ENCODE assay signal across 8 cellular contexts in genomic region chr1:234154320-234155251, GRCh38.
A peak's percentile ranks its signal among the peaks of the same experiment; 100 is the strongest.
DNase-seq lines count a peak whose midpoint lies in the region; ATAC-seq and TF ChIP-seq lines count a peak whose summit lies in the region.

No MANE protein-coding gene starts in this region.

- intact Hi-C loops in CD4-positive, alpha-beta memory T cell (cut with micrococcal nuclease) = loop anchor here (1.0 kb wide), 1 partner anchor 156 kb away; no protein-coding TSS in a partner anchor

- H3K4me2 ChIP-seq in neural cell (ENCODE audit: low read length) = no peak overlapping the region

- CTCF ChIA-PET in CD4-positive, alpha-beta memory T cell (lab: Charles Lee; ENCODE audit: partially characterized antibody) = interaction anchor here (1.0 to 1.4 kb wide), 3 partner anchors 10 to 30 kb away, joined by 3 to 4 read pairs (median 3); no protein-coding TSS in a partner anchor

- no peaks in the 10 kb centered on the region for H3K4me1 Mint-ChIP-seq in CD4-positive, alpha-beta memory T cell

- peak; percentile 57 for TF ChIP-seq RAD21 in neural cell (conservative IDR thresholded peaks at IDR 0.05)

- peak; percentile 71 for ATAC-seq in GM19043 (IDR thresholded peaks at IDR 0.05; ENCODE audit: low read depth, unreplicated experiment)
- peak; percentile 54 for ATAC-seq in esophagus mucosa
- ATAC-seq in HG02798 (IDR thresholded peaks at IDR 0.05; ENCODE audit: poor library complexity, unreplicated experiment) = no peak
- no peak for ATAC-seq in HG02840 (IDR thresholded peaks at IDR 0.05; ENCODE audit: low FRiP score, unreplicated experiment)

- H3K36me3 Mint-ChIP-seq in CD4-positive, alpha-beta memory T cell = no peaks in the 10 kb centered on the region

- H3K36me3 ChIP-seq in CD4-positive, alpha-beta memory T cell (ENCODE audit: insufficient read depth, low read length) = no peaks in the 10 kb centered on the region
- no peaks in the 10 kb centered on the region for H3K36me3 ChIP-seq in neural cell (ENCODE audit: insufficient read depth, low read length)

- H3K4me3 ChIP-seq in CD4-positive, alpha-beta memory T cell (ENCODE audit: low read length in 2 of 2) = no peak overlapping the region
- no peak overlapping the region for H3K4me3 ChIP-seq in neural cell (ENCODE audit: low read length)

- no peak for TF ChIP-seq EP300 in neural cell (conservative IDR thresholded peaks at IDR 0.05; ENCODE audit: poor library complexity, severe bottlenecking)

- H3K4me3 Mint-ChIP-seq in CD4-positive, alpha-beta memory T cell = no peak overlapping the region

- no peak overlapping the region for H2AFZ ChIP-seq in neural cell (ENCODE audit: low read depth, low read length)

- H3F3A ChIP-seq in neural cell (ENCODE audit: insufficient read depth, low read length, poor library complexity, severe bottlenecking) = no peaks in the 10 kb centered on the region

- H3K9ac ChIP-seq in neural cell (ENCODE audit: low read length) = no peak overlapping the region

- in situ Hi-C loops in SK-MEL-5 (cut with HindIII; ENCODE audit: low pct_unique_long_range_greater_than_20kb, low sequenced_read_pairs) = no loop called here

- H3K79me2 ChIP-seq in neural cell (replicated peaks; ENCODE audit: insufficient read depth, low read length) = no peaks in the 10 kb centered on the region

- peak; percentile 57 for TF ChIP-seq CTCF in neural cell (IDR thresholded peaks at IDR 0.05; ENCODE audit: poor library complexity, severe bottlenecking)

- no peaks in the 10 kb centered on the region for H3K4me1 ChIP-seq in CD4-positive, alpha-beta memory T cell (ENCODE audit: insufficient read depth, low read length)

- peaks cover 0 to 2% (median 0%) of the 10 kb centered on the region in 8 donors for H3K9me3 Mint-ChIP-seq in CD4-positive, alpha-beta memory T cell

- H3K27ac ChIP-seq in CD4-positive, alpha-beta memory T cell (ENCODE audit: low read depth, low read length) = no peak overlapping the region
- no peak overlapping the region for H3K27ac ChIP-seq in neural cell (ENCODE audit: low read length)

- H3K9me3 ChIP-seq in CD4-positive, alpha-beta memory T cell (ENCODE audit: control insufficient read depth in 1 of 2, low read length in 2 of 2) = no peaks in the 10 kb centered on the region
- no peaks in the 10 kb centered on the region for H3K9me3 ChIP-seq in neural cell (ENCODE audit: low read length)

- H3K27me3 Mint-ChIP-seq in CD4-positive, alpha-beta memory T cell = peaks cover 3 to 4% of the 10 kb centered on the region in 2 donors

- peak in 4 of 5 donors; percentile 9 to 54 (median 42) for DNase-seq in CD4-positive, alpha-beta memory T cell
- peak; percentile 16 for DNase-seq in NCI-H1105 (lab: John Stamatoyannopoulos, UW)
- DNase-seq in SK-MEL-5 (ENCODE audit: low read depth, low spot score) = peak; percentile 86

- no peak overlapping the region for H3K27ac Mint-ChIP-seq in CD4-positive, alpha-beta memory T cell

- POLR2A ChIA-PET in CD4-positive, alpha-beta memory T cell (lab: Charles Lee; ENCODE audit: partially characterized antibody) = no interaction called here

- H4K20me1 ChIP-seq in neural cell (ENCODE audit: insufficient read depth) = no peaks in the 10 kb centered on the region

- no peaks in the 10 kb centered on the region for H3K9me2 ChIP-seq in neural cell (ENCODE audit: insufficient read depth, low read length)

- no peaks in the 10 kb centered on the region for H3K27me3 ChIP-seq in CD4-positive, alpha-beta memory T cell (ENCODE audit: insufficient read depth, low read length)
- H3K27me3 ChIP-seq in neural cell (ENCODE audit: insufficient read depth, low read depth, low read length) = no peaks in the 10 kb centered on the region

TF ChIP-seq in neural cell, 6 proteins besides CTCF, POLR2A, EP300 and RAD21:
- peak; percentile 54 for TF ChIP-seq SMC3 (conservative IDR thresholded peaks at IDR 0.05; ENCODE audit: poor library complexity)
- TF ChIP-seq MXI1 (conservative IDR thresholded peaks at IDR 0.05; ENCODE audit: poor library complexity, severe bottlenecking) = no peak

Comparison
In these comparisons a context has a peak if more than half of its experiments do, and no peak if none do; other contexts are left out.
1. DNase-seq: peak in every context shown above with its lines; median percentile 86 in SK-MEL-5; 42 in CD4-positive, alpha-beta memory T cell; 16 in NCI-H1105.
2. ATAC-seq: peak in GM19043 (single experiment) and esophagus mucosa (single experiment); none in HG02798 (single experiment) and HG02840 (single experiment).